Comparison of ENCODE assay signal across 8 cellular contexts in the genomic region with DNA sequence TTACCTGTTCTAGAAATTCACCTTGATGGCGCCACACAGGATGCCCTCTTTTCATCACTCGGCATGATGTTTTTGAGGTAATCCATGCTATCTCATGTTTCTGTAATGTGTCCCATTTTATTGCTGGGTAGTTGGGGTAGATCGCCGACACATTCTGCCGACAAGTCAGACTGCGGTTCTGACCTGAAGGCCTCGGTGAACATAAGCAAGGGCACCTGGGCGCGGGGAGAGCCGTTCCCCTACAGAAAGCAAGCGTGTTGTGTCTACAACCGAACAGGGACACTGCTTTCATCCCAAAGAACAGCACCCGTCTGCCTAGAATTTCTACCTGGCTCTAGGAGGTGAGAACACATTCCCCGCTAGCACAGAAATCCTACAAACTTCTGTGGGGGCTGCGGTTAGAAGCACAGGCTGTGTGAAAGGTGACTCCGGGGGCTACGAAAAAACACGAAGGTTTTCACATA.
DNase-seq lines count a peak whose midpoint lies in the region; ATAC-seq and TF ChIP-seq lines count a peak whose summit lies in the region.

No MANE protein-coding gene starts in this region.

- H3K9ac ChIP-seq in OCI-LY3 (ENCODE audit: low read length), result peak overlapping the region; percentile 81
- peak overlapping the region; percentile 16 for H3K9ac ChIP-seq in endocrine pancreas (ENCODE audit: control insufficient read depth, insufficient read depth, low read length)

- no TSS peak for BruUV-seq in Calu3 (replicated peaks; lab: Mats Ljungman, UMichigan)

- WGBS in adrenal gland, 4 donors, result 10 to 26% (median 14%) methylated on average over 15 to 18 of the region's 18 CpGs

- H3K36me3 Mint-ChIP-seq in Calu3 (ENCODE audit: insufficient read depth, unreplicated experiment), result peaks cover 17% of the 10 kb centered on the region

- no peak for TF ChIP-seq POLR2A in adrenal gland (IDR thresholded peaks at IDR 0.05)

- no peaks in the 10 kb centered on the region for H3K9me3 ChIP-seq in OCI-LY3 (ENCODE audit: insufficient read depth, low read length)
- H3K9me3 ChIP-seq in endocrine pancreas (ENCODE audit: control insufficient read depth, low read length), result no peaks in the 10 kb centered on the region
- H3K9me3 ChIP-seq in neuron (ENCODE audit: low read length), result no peaks in the 10 kb centered on the region
- H3K9me3 ChIP-seq in adrenal gland (replicated peaks in 1 of 3), result no peaks in the 10 kb centered on the region

- peak; percentile 9 for DNase-seq in Calu3
- no peak for DNase-seq in adrenal gland
- DNase-seq in NCI-H2196 (lab: John Stamatoyannopoulos, UW; ENCODE audit: unreplicated experiment), result no peak
- DNase-seq in activated CD4-positive, alpha-beta T cell treated with anti-CD3 and anti-CD28 coated beads, Interleukin-2, amount 50 U/mL, for 4 hours, result no peak

- H3K27me3 ChIP-seq in OCI-LY3 (ENCODE audit: low read depth, low read length), result peaks cover 15% of the 10 kb centered on the region
- H3K27me3 ChIP-seq in endocrine pancreas (ENCODE audit: control insufficient read depth, insufficient read depth, low read length), result peaks cover 8% of the 10 kb centered on the region
- peaks cover 2% of the 10 kb centered on the region for H3K27me3 ChIP-seq in neuron (ENCODE audit: insufficient read depth, low read length)
- peaks cover 26% of the 10 kb centered on the region for H3K27me3 ChIP-seq in adrenal gland

- H3K9me3 Mint-ChIP-seq in Calu3 (ENCODE audit: low read depth, unreplicated experiment), result no peaks in the 10 kb centered on the region

- peak overlapping the region; percentile 59 for H2AFZ ChIP-seq in OCI-LY3 (ENCODE audit: low read depth, low read length)
- peak overlapping the region; percentile 72 for H2AFZ ChIP-seq in neuron (ENCODE audit: low read depth, low read length)

- H4K20me1 ChIP-seq in OCI-LY3 (ENCODE audit: insufficient read depth, low read length), result no peaks in the 10 kb centered on the region

- peaks cover 12% of the 10 kb centered on the region for H3K4me1 Mint-ChIP-seq in Calu3 (ENCODE audit: low read depth, unreplicated experiment)

- H3K4me1 ChIP-seq in OCI-LY3 (ENCODE audit: low read length) (peaks cover 4% of the 10 kb centered on the region; the same call in 1 of the 2 replicates), endocrine pancreas (ENCODE audit: control insufficient read depth, insufficient read depth, low read length) (no peaks in the 10 kb centered on the region), neuron (ENCODE audit: insufficient read depth, low read length) (peaks cover 11% of the 10 kb centered on the region), adrenal gland (replicated peaks in 1 of 2) (peaks cover 0 to 14% of the 10 kb centered on the region in 2 donors)

- peak overlapping the region; percentile 91 for H3K4me2 ChIP-seq in OCI-LY3 (ENCODE audit: low read length)

- H3K36me3 ChIP-seq in OCI-LY3 (replicated peaks; ENCODE audit: low read depth, low read length), result no peaks in the 10 kb centered on the region
- no peaks in the 10 kb centered on the region for H3K36me3 ChIP-seq in endocrine pancreas (ENCODE audit: control insufficient read depth, insufficient read depth, low read length)
- no peaks in the 10 kb centered on the region for H3K36me3 ChIP-seq in neuron (ENCODE audit: insufficient read depth, low read length)
- H3K36me3 ChIP-seq in adrenal gland (replicated peaks in 1 of 2), result no peaks in the 10 kb centered on the region

- H3K27ac Mint-ChIP-seq in Calu3 (ENCODE audit: unreplicated experiment), result peak overlapping the region; percentile 95

- H3K27ac ChIP-seq in OCI-LY3 (ENCODE audit: low read length), result peak overlapping the region; percentile 72
- H3K27ac ChIP-seq in adrenal gland, result peak overlapping the region in 1 of 5 donors; percentile 17

- CTCF ChIA-PET in Calu3 (lab: Charles Lee), result interaction anchor here (1.0 kb wide), 1 partner anchor 12 kb away, joined by 3 read pairs; no protein-coding TSS in a partner anchor

- no peak for TF ChIP-seq CTCF in Calu3 (IDR thresholded peaks at IDR 0.05; ENCODE audit: unreplicated experiment)
- no peak for TF ChIP-seq CTCF in OCI-LY3 (IDR thresholded peaks at IDR 0.05; ENCODE audit: low read depth, low read length)
- no peak for TF ChIP-seq CTCF in adrenal gland (IDR thresholded peaks at IDR 0.05)

- no peaks in the 10 kb centered on the region for H3K79me2 ChIP-seq in OCI-LY3 (ENCODE audit: low read length)

- no peak for ATAC-seq in HG03521 (IDR thresholded peaks at IDR 0.05; ENCODE audit: unreplicated experiment)

- intact Hi-C loops in Calu3 (cut with micrococcal nuclease; ENCODE audit: unreplicated experiment) (loop anchor here (10.0 kb wide), 1 partner anchor 69 kb away; no protein-coding TSS in a partner anchor), adrenal gland (cut with DNase I) (no loop called here)

- peaks cover 26% of the 10 kb centered on the region for H3K27me3 Mint-ChIP-seq in Calu3 (ENCODE audit: unreplicated experiment)

- H3K4me3 Mint-ChIP-seq in Calu3 (ENCODE audit: low read depth, unreplicated experiment), result peak overlapping the region; percentile 75

- peak overlapping the region; percentile 78 for H3K4me3 ChIP-seq in OCI-LY3 (ENCODE audit: low read length)
- H3K4me3 ChIP-seq in endocrine pancreas (ENCODE audit: control insufficient read depth, insufficient read depth, low read length), result peak overlapping the region; percentile 78
- peak overlapping the region; percentile 55 for H3K4me3 ChIP-seq in neuron (ENCODE audit: low read length)
- H3K4me3 ChIP-seq in adrenal gland, result peak overlapping the region in 2 of 4 donors; percentile 41 to 50
